Comparison of ENCODE assay signal across 8 cellular contexts in genomic region chr17:7888184-7888920, GRCh38. TPM values are rescaled to one million over a fixed set of nuclear protein-coding genes. Genes with fewer than 3 reads are reported as not detected.
DNase-seq lines count a peak whose midpoint lies in the region; ATAC-seq, FAIRE-seq and TF ChIP-seq lines count a peak whose summit lies in the region.

Gene CHD3 (plus strand): TSS chr17:7888789. CDS start chr17:7889001, 212 bp downstream.

- H3K27ac ChIP-seq in pancreas = peak within 1 kb of the TSS; percentile 80 to 97 (median 88)

- peak within 1 kb of the TSS in 3 of 4 donors; percentile 24 to 84 (median 84) for H3K4me3 ChIP-seq in pancreas

- TF ChIP-seq CTCF in Calu3 (IDR thresholded peaks at IDR 0.05; ENCODE audit: unreplicated experiment) (no peak), pancreas (IDR thresholded peaks at IDR 0.05) (no peak)

- CTCF ChIA-PET in Calu3 (lab: Charles Lee) = interaction anchor here (0.9 to 1.2 kb wide), 2 partner anchors 56 to 101 kb away, joined by 3 read pairs; no protein-coding TSS in a partner anchor

- no peaks in the 10 kb centered on the region for H3K27me3 Mint-ChIP-seq in Calu3 (ENCODE audit: unreplicated experiment)
- H3K27me3 Mint-ChIP-seq in activated T-cell treated with anti-CD3 and anti-CD28 coated beads, Interleukin-2, amount 50 U/mL, for 72 hours (ENCODE audit: low read depth) = no peaks in the 10 kb centered on the region

- no TSS peak for BruUV-seq in Calu3 (replicated peaks; lab: Mats Ljungman, UMichigan)

- no peaks in the 10 kb centered on the region for H3K9me3 Mint-ChIP-seq in Calu3 (ENCODE audit: low read depth, unreplicated experiment)
- no peaks in the 10 kb centered on the region for H3K9me3 Mint-ChIP-seq in activated T-cell treated with anti-CD3 and anti-CD28 coated beads, Interleukin-2, amount 50 U/mL, for 72 hours

- H3K9me3 ChIP-seq in pancreas = no peaks in the 10 kb centered on the region

- peaks cover 8% of the 10 kb centered on the region for H3K4me1 Mint-ChIP-seq in Calu3 (ENCODE audit: low read depth, unreplicated experiment)
- H3K4me1 Mint-ChIP-seq in activated T-cell treated with anti-CD3 and anti-CD28 coated beads, Interleukin-2, amount 50 U/mL, for 72 hours (ENCODE audit: low read depth) = no peaks in the 10 kb centered on the region

- H3K36me3 ChIP-seq in pancreas = no peaks in the 10 kb centered on the region

- H3K27ac Mint-ChIP-seq in Calu3 (ENCODE audit: unreplicated experiment) = no peak within 1 kb of the TSS
- H3K27ac Mint-ChIP-seq in activated T-cell treated with anti-CD3 and anti-CD28 coated beads, Interleukin-2, amount 50 U/mL, for 72 hours = no peak within 1 kb of the TSS

- no peaks in the 10 kb centered on the region for H3K27me3 ChIP-seq in pancreas

- 21 to 23% methylated on average over 18 of the region's 18 CpGs for WGBS in pancreas, 2 donors

- FAIRE-seq in frontal cortex (lab: Jason Lieb, UNC) (no peak), pancreas (lab: Jason Lieb, UNC) (no peak)

- ATAC-seq in activated T-cell treated with anti-CD3 and anti-CD28 coated beads, Interleukin-2, amount 50 U/mL, for 72 hours (replicated peaks in 1 of 2) = peak; percentile 22 to 24
- ATAC-seq in pancreas (peak; percentile 16 to 39 (median 30)), GM18502 (IDR thresholded peaks at IDR 0.05; ENCODE audit: poor library complexity, unreplicated experiment) (no peak), HG02981 (IDR thresholded peaks at IDR 0.05; ENCODE audit: unreplicated experiment) (no peak)

- intact Hi-C loops in Calu3 (cut with micrococcal nuclease; ENCODE audit: unreplicated experiment) (loop anchor here (10.0 kb wide), 1 partner anchor 46 kb away; the partner anchor contains the start of genes CNTROB and TRAPPC1), pancreas (cut with DNase I) (no loop called here)

- no peak within 1 kb of the TSS for H3K4me3 Mint-ChIP-seq in Calu3 (ENCODE audit: low read depth, unreplicated experiment)
- no peak within 1 kb of the TSS for H3K4me3 Mint-ChIP-seq in activated T-cell treated with anti-CD3 and anti-CD28 coated beads, Interleukin-2, amount 50 U/mL, for 72 hours

- H3K36me3 Mint-ChIP-seq in Calu3 (ENCODE audit: insufficient read depth, unreplicated experiment) = peaks cover 17% of the 10 kb centered on the region
- peaks cover 3 to 13% of the 10 kb centered on the region in 2 donors for H3K36me3 Mint-ChIP-seq in activated T-cell treated with anti-CD3 and anti-CD28 coated beads, Interleukin-2, amount 50 U/mL, for 72 hours (ENCODE audit: insufficient read depth in 2 of 2)

- DNase-seq in Calu3 (peak; percentile 61), NCI-H460 (ENCODE audit: extremely low read depth, low read depth) (no peak), frontal cortex (ENCODE audit: low spot score in 2 of 2) (no peak), pancreas (peak in 4 of 6 donors; percentile 43 to 51 (median 48)), Ammon's horn (ENCODE audit: low spot score) (no peak)
- peak; percentile 61 to 65 for DNase-seq in activated T-cell treated with anti-CD3 and anti-CD28 coated beads, Interleukin-2, amount 50 U/mL, for 72 hours

- H3K4me1 ChIP-seq in pancreas = peaks cover 24 to 29% (median 25%) of the 10 kb centered on the region in 3 donors

RNA-seq across cellular contexts. Expression of gene CHD3, which starts in this region (rescaled TPM):
- total RNA-seq in Calu3 (2022) = 108 and 116 TPM in 2 replicates
- 63.9 and 73.7 TPM in 2 replicates for total RNA-seq in NCI-H460 (2014; rRNA removed; shearing (Covaris generic))
- 86.4 and 88.1 TPM in 2 replicates for polyA plus RNA-seq in NCI-H460 (2014; cell fraction: nucleus; rRNA removed)
- total RNA-seq in activated T-cell treated with anti-CD3 and anti-CD28 coated beads, Interleukin-2, amount 50 U/mL, for 72 hours = 100 to 1,000 TPM; 133 to 140 TPM
- 276 TPM for total RNA-seq in frontal cortex
- 100 to 1,000 TPM in 1 of 6 donors, 10 to 100 TPM in 5; 35.9 to 101 (median 43.1) TPM for total RNA-seq in pancreas
- polyA plus RNA-seq in pancreas = 100 to 1,000 TPM; 117 to 143 TPM

Comparison
In these comparisons a context has a peak if more than half of its experiments do, and no peak if none do; other contexts are left out.
1. DNase-seq: peak in Calu3 (single experiment), activated T-cell treated with anti-CD3 and anti-CD28 coated beads, Interleukin-2, amount 50 U/mL, for 72 hours (2 of 2) and pancreas (4 of 6); none in NCI-H460 (single experiment), frontal cortex (0 of 2) and Ammon's horn (single experiment).
2. ATAC-seq: peak in activated T-cell treated with anti-CD3 and anti-CD28 coated beads, Interleukin-2, amount 50 U/mL, for 72 hours (2 of 2) and pancreas (4 of 4); none in GM18502 (single experiment) and HG02981 (single experiment).